ENCODE assay signal across 9 cellular contexts in genomic region chr7:140673063-140673769, GRCh38. TPM values are rescaled to one million over a fixed set of nuclear protein-coding genes. Genes with fewer than 3 reads are reported as not detected.
A peak's percentile ranks its signal among the peaks of the same experiment; 100 is the strongest.
DNase-seq lines count a peak whose midpoint lies in the region; ATAC-seq, FAIRE-seq and TF ChIP-seq lines count a peak whose summit lies in the region.
"Had no signal": no experiment of that assay in that cellular context is flagged by ENCODE, and none has a peak within 500 bp of the region (broad histone marks: within the 10 kb centered on the region; RNA-seq: fewer than 3 reads in every experiment).

No MANE protein-coding gene starts in this region.

- no peak for TF ChIP-seq POLR2A in spleen (IDR thresholded peaks at IDR 0.05)

- peak overlapping the region; percentile 79 for H3K27ac ChIP-seq in CD4-positive, alpha-beta T cell (ENCODE audit: low read depth, low read length)
- H3K27ac ChIP-seq in astrocyte (ENCODE audit: low read depth, low read length) (no peak overlapping the region), spleen (peak overlapping the region; percentile 81 to 94 (median 90))

- H3K9ac ChIP-seq in astrocyte (ENCODE audit: low read length): peak overlapping the region; percentile 77

- H3K27me3 Mint-ChIP-seq in CD4-positive, alpha-beta T cell: no peaks in the 10 kb centered on the region
- H3K27me3 Mint-ChIP-seq in astrocyte (ENCODE audit: low read depth, unreplicated experiment): peaks cover 2% of the 10 kb centered on the region

- POLR2A ChIA-PET in CD4-positive, alpha-beta T cell (lab: Charles Lee): interaction anchor here (0.7 to 2.7 kb wide), 13 partner anchors 13 to 1029 kb away, joined by 3 to 20 read pairs (median 6); partner anchors contain the start of genes BRAF, DENND11, MRPS33 and NDUFB2

- peak overlapping the region; percentile 98 for H3K4me2 ChIP-seq in astrocyte (ENCODE audit: low read length)

- H3K4me3 ChIP-seq in astrocyte (ENCODE audit: insufficient read depth, low read depth, low read length): peak overlapping the region; percentile 66
- peak overlapping the region; percentile 50 to 95 (median 74) for H3K4me3 ChIP-seq in spleen

- intact Hi-C loops in CD4-positive, alpha-beta T cell (cut with DNase I, micrococcal nuclease): loop anchor here (1.0 to 5.0 kb wide), 6 partner anchors 23 to 344 kb away; partner anchors contain the start of genes MKRN1 (in 2 of the 2), NDUFB2 (in 2 of the 2), BRAF (in 1 of the 2) and RAB19 (in 1 of the 2)
- intact Hi-C loops in spleen (cut with DNase I; ENCODE audit: low total_unique reads): no loop called here

- H3K79me2 ChIP-seq in astrocyte (ENCODE audit: insufficient read depth, low read length): no peaks in the 10 kb centered on the region

- no peaks in the 10 kb centered on the region for H3K9me3 ChIP-seq in CD4-positive, alpha-beta T cell (ENCODE audit: control insufficient read depth, low read length)
- no peaks in the 10 kb centered on the region for H3K9me3 ChIP-seq in astrocyte (ENCODE audit: insufficient read depth, low read depth, low read length)
- H3K9me3 ChIP-seq in spleen: no peaks in the 10 kb centered on the region

- CTCF ChIA-PET in CD4-positive, alpha-beta T cell (lab: Charles Lee): interaction anchor here (1.0 kb wide), 1 partner anchor 261 kb away, joined by 3 read pairs; no protein-coding TSS in a partner anchor

- H3K9me3 Mint-ChIP-seq in CD4-positive, alpha-beta T cell: no peaks in the 10 kb centered on the region
- no peaks in the 10 kb centered on the region for H3K9me3 Mint-ChIP-seq in astrocyte (ENCODE audit: unreplicated experiment)

- peaks cover 29% of the 10 kb centered on the region for H3K36me3 Mint-ChIP-seq in CD4-positive, alpha-beta T cell (ENCODE audit: low read depth)
- H3K36me3 Mint-ChIP-seq in astrocyte (ENCODE audit: low read depth, unreplicated experiment): peaks cover 10% of the 10 kb centered on the region

- no peaks in the 10 kb centered on the region for H3K27me3 ChIP-seq in CD4-positive, alpha-beta T cell (ENCODE audit: control insufficient read depth, insufficient read depth, low read length)
- H3K27me3 ChIP-seq in astrocyte (ENCODE audit: insufficient read depth, low read length): no peaks in the 10 kb centered on the region
- no peaks in the 10 kb centered on the region for H3K27me3 ChIP-seq in spleen (replicated peaks in 1 of 7)

- WGBS in spleen, 5 donors: 0% methylated on average over 25 to 72 of the region's 72 CpGs

- DNase-seq in CD4-positive, alpha-beta T cell: peak; percentile 39 to 68 (median 57)
- DNase-seq in T follicular helper cell (ENCODE audit: low read depth) (peak; percentile 43), astrocyte (ENCODE audit: low read depth) (no peak), iPS-NIHi11 (ENCODE audit: low spot score) (peak; percentile 81), spleen (peak; percentile 92), HCEC 1CT (no peak)

- no peak for TF ChIP-seq CTCF in CD4-positive, alpha-beta T cell (IDR thresholded peaks at IDR 0.05)
- TF ChIP-seq CTCF in astrocyte (IDR thresholded peaks at IDR 0.05; ENCODE audit: insufficient read depth, low read depth, low read length) (no peak), spleen (IDR thresholded peaks at IDR 0.05 in 8 of 11, conservative IDR thresholded peaks at IDR 0.05 in 3 of 11) (no peak)

- FAIRE-seq in astrocyte (lab: Jason Lieb, UNC): no peak

- peak overlapping the region; percentile 88 for H3K4me3 Mint-ChIP-seq in CD4-positive, alpha-beta T cell
- H3K4me3 Mint-ChIP-seq in astrocyte (ENCODE audit: unreplicated experiment): peak overlapping the region; percentile 81

- H3K36me3 ChIP-seq in astrocyte (ENCODE audit: insufficient read depth, low read length): no peaks in the 10 kb centered on the region
- peaks cover 0 to 14% (median 0%) of the 10 kb centered on the region in 6 donors for H3K36me3 ChIP-seq in spleen

- H3K4me1 Mint-ChIP-seq in CD4-positive, alpha-beta T cell (ENCODE audit: low read depth): peaks cover 32% of the 10 kb centered on the region
- peaks cover 8% of the 10 kb centered on the region for H3K4me1 Mint-ChIP-seq in astrocyte (ENCODE audit: low read depth, unreplicated experiment)

- peak; percentile 74 for ATAC-seq in CD4-positive, alpha-beta T cell (ENCODE audit: poor library complexity)
- ATAC-seq in GM19351 (IDR thresholded peaks at IDR 0.05; ENCODE audit: unreplicated experiment): peak; percentile 47
- peak; percentile 44 for ATAC-seq in HG03521 (IDR thresholded peaks at IDR 0.05; ENCODE audit: unreplicated experiment)

- peaks cover 8% of the 10 kb centered on the region for H3K4me1 ChIP-seq in astrocyte (ENCODE audit: insufficient read depth, low read length)
- peaks cover 23 to 56% (median 45%) of the 10 kb centered on the region in 6 donors for H3K4me1 ChIP-seq in spleen

- no peaks in the 10 kb centered on the region for H4K20me1 ChIP-seq in astrocyte (ENCODE audit: insufficient read depth, low read length)

- peak overlapping the region; percentile 90 for H3K27ac Mint-ChIP-seq in CD4-positive, alpha-beta T cell
- H3K27ac Mint-ChIP-seq in astrocyte (ENCODE audit: unreplicated experiment): no peak overlapping the region

- peak overlapping the region; percentile 99 for H2AFZ ChIP-seq in astrocyte (ENCODE audit: low read depth, low read length)

RNA-seq across cellular contexts. Expression of gene ADCK2, which starts 0.5 kb away (rescaled TPM):
- total RNA-seq in CD4-positive, alpha-beta T cell: 10 to 100 TPM; 14.8 to 15.7 TPM
- 11.5 and 12.4 TPM in 2 replicates for total RNA-seq in astrocyte
- 10 to 100 TPM; 16.9 to 25.2 (median 20.4) TPM for total RNA-seq in spleen
- 10 to 100 TPM; 10.6 to 15.6 (median 11.9) TPM for polyA plus RNA-seq in spleen

RNA-seq across cellular contexts. Expression of gene NDUFB2, which starts 23.3 kb away (rescaled TPM):
- 10 to 100 TPM; 73.7 to 84.4 TPM for total RNA-seq in CD4-positive, alpha-beta T cell
- total RNA-seq in astrocyte (218 and 254 TPM in 2 replicates), spleen (100 to 1,000 TPM; 104 to 235 (median 123) TPM)
- 100 to 1,000 TPM; 155 to 370 (median 238) TPM for polyA plus RNA-seq in spleen

RNA-seq across cellular contexts. Expression of gene DENND2A, which starts 32.6 kb away (rescaled TPM):
- not detected for total RNA-seq in CD4-positive, alpha-beta T cell
- total RNA-seq in astrocyte (41.7 and 42.1 TPM in 2 replicates), spleen (10 to 100 TPM in 6 of 7 donors, 1 to 10 TPM in 1; 9.6 to 35.3 (median 19.9) TPM)
- 1 to 10 TPM; 1.9 to 7.7 (median 6.6) TPM for polyA plus RNA-seq in spleen
- total RNA-seq: activated CD8-positive, alpha-beta memory T cell treated with anti-CD3 and anti-CD28 coated beads for 36 hours had no signal

Comparison
In these comparisons a context has a peak if more than half of its experiments do, and no peak if none do; other contexts are left out.
1. DNase-seq: peak in CD4-positive, alpha-beta T cell (10 of 10), T follicular helper cell (single experiment), iPS-NIHi11 (single experiment) and spleen (single experiment); none in astrocyte (single experiment) and HCEC 1CT (single experiment).
2. RNA of gene DENND2A, which starts 32.6 kb away (total RNA-seq): 41.7 to 42.1 TPM in astrocyte and 9.6 to 35.3 TPM in spleen; not detected in CD4-positive, alpha-beta T cell; every median in the first group is over 10 times any median in the second.
3. Peak in every context shown above with its lines, with median percentiles within 50 percentile points of each other: ATAC-seq.